In the genomic region with DNA sequence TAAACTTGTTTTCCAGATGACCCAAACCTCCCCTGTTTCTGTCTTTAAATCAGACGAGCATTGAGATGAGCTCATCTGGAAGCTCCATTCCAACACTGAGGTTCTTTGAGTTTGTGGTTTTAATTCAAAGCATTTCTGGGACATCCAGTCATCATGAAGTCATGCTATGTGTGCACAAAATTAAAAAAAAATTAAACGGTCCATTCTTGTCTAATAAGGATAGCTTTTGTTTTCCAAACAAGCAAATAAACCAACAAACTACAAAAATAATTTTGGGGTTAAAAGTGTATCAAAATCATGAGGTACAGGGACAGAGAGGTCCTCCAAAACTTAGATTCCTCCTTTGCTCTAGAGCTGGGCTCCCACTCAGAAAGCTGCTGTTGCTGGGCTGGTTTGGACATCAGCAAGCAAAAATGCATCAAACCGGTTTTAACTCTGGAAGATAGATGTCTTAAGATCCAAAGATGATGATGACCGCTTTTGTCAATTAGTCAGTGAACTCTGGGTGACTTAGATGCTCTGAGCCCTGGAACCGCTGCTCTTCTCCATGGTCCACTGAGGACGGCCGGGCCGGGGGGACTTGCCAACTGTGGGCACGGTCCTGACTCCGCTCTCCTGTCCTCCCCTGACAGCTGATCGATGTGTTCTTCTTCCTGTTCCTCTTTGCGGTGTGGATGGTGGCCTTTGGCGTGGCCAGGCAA, we compare ENCODE assay signal across 12 cellular contexts.
DNase-seq lines count a peak whose midpoint lies in the region; FAIRE-seq and TF ChIP-seq lines count a peak whose summit lies in the region.
"Had no signal": no experiment of that assay in that cellular context is flagged by ENCODE, and none has a peak within 500 bp of the region (broad histone marks: within the 10 kb centered on the region; RNA-seq: fewer than 3 reads in every experiment).

No MANE protein-coding gene starts in this region.

- peak overlapping the region; percentile 46 for H3K27ac ChIP-seq in suprapubic skin
- H3K27ac ChIP-seq: vagina had no signal

- DNase-seq in H54 (ENCODE audit: insufficient read length, low spot score) (peak; percentile 51), SW 1271 (lab: John Stamatoyannopoulos, UW) (peak; percentile 25 to 67), foreskin fibroblast (peak; percentile 91 to 93), suprapubic skin (ENCODE audit: low spot score in 2 of 2) (no peak), activated gamma-delta T cell treated with Interleukin-2 at 50 U/mL for 16 hours (no peak), SK-N-DZ (ENCODE audit: low spot score) (no peak)
- DNase-seq in central memory CD4-positive, alpha-beta T cell: no peak
- DNase-seq: activated naive CD4-positive, alpha-beta T cell treated with anti-CD3 and anti-CD28 coated beads, Interleukin-2, amount 50 U/mL, for 16 hours; mucosa of descending colon; NCI-H524 treated with DMSO at 0.1 percent for 48 hours; small intestine had no signal

- no peaks in the 10 kb centered on the region for H3K9me3 ChIP-seq in suprapubic skin
- H3K9me3 ChIP-seq: mucosa of descending colon, vagina had no signal

- no peak for TF ChIP-seq EP300 in suprapubic skin (IDR thresholded peaks at IDR 0.05)

- FAIRE-seq in H54 (lab: Jason Lieb, UNC): peak; percentile 84
- FAIRE-seq: small intestine had no signal

- TF ChIP-seq CTCF in foreskin fibroblast (IDR thresholded peaks at IDR 0.05; ENCODE audit: low read depth, low read length): no peak
- no peak for TF ChIP-seq CTCF in suprapubic skin (IDR thresholded peaks at IDR 0.05)

- no peaks in the 10 kb centered on the region for H3K4me1 ChIP-seq in suprapubic skin
- H3K4me1 ChIP-seq: vagina had no signal

- no peaks in the 10 kb centered on the region for H3K27me3 ChIP-seq in suprapubic skin
- H3K27me3 ChIP-seq: vagina had no signal

- TF ChIP-seq POLR2A in H54 (IDR thresholded peaks at IDR 0.05; ENCODE audit: low read depth, low read length): no peak
- no peak for TF ChIP-seq POLR2A in suprapubic skin (IDR thresholded peaks at IDR 0.05)

- 68% methylated on average over 13 of the region's 13 CpGs for WGBS in suprapubic skin

- no peaks in the 10 kb centered on the region for H3K36me3 ChIP-seq in suprapubic skin
- H3K36me3 ChIP-seq: vagina had no signal

- H3K4me3 ChIP-seq in foreskin fibroblast (ENCODE audit: low read depth in 1 of 2, low read length in 2 of 2): no peak overlapping the region
- H3K4me3 ChIP-seq in suprapubic skin: no peak overlapping the region
- H3K4me3 ChIP-seq: mucosa of descending colon, vagina had no signal

Comparison
In these comparisons a context has a peak if more than half of its experiments do, and no peak if none do; other contexts are left out.
1. DNase-seq: peak in H54 (single experiment), SW 1271 (2 of 2) and foreskin fibroblast (2 of 2); none in suprapubic skin (0 of 2), central memory CD4-positive, alpha-beta T cell (single experiment), activated gamma-delta T cell treated with Interleukin-2 at 50 U/mL for 16 hours (single experiment) and SK-N-DZ (single experiment).